In genomic region chr4:38665846-38666490, GRCh38 we compare ENCODE assay signal across 8 cellular contexts. TPM values are rescaled to one million over a fixed set of nuclear protein-coding genes. Genes with fewer than 3 reads are reported as not detected.
DNase-seq lines count a peak whose midpoint lies in the region; ATAC-seq and TF ChIP-seq lines count a peak whose summit lies in the region.

No MANE protein-coding gene starts in this region.

- H3K27me3 ChIP-seq in lower lobe of right lung (ENCODE audit: low read depth) = no peaks in the 10 kb centered on the region
- H3K27me3 ChIP-seq in tibial nerve = no peaks in the 10 kb centered on the region

- H3K4me3 ChIP-seq in lower lobe of right lung (peak overlapping the region; percentile 87), tibial nerve (peak overlapping the region; percentile 1 to 98 (median 74))

- WGBS in tibial nerve, 2 donors = 19 to 20% methylated on average over 5 of the region's 5 CpGs

- TF ChIP-seq EP300 in tibial nerve (IDR thresholded peaks at IDR 0.05) = no peak

- peaks cover 71% of the 10 kb centered on the region for H3K4me1 Mint-ChIP-seq in activated T-cell treated with anti-CD3 and anti-CD28 coated beads, Interleukin-2, amount 50 U/mL, for 24 hours (ENCODE audit: low read depth)
- H3K4me1 Mint-ChIP-seq in brain = peaks cover 72% of the 10 kb centered on the region

- ATAC-seq in lower lobe of right lung = no peak

- no peak for TF ChIP-seq POLR2A in tibial nerve (IDR thresholded peaks at IDR 0.05)

- H3K36me3 ChIP-seq in lower lobe of right lung (no peaks in the 10 kb centered on the region), tibial nerve (no peaks in the 10 kb centered on the region)

- H3K9me3 ChIP-seq in lower lobe of right lung (no peaks in the 10 kb centered on the region), tibial nerve (no peaks in the 10 kb centered on the region)

- DNase-seq in activated T-cell treated with anti-CD3 and anti-CD28 coated beads, Interleukin-2, amount 50 U/mL, for 24 hours = no peak
- no peak for DNase-seq in activated T-cell treated with anti-CD3 and anti-CD28 coated beads, Interleukin-2, amount 50 U/mL, for 1 hour
- no peak for DNase-seq in lower lobe of right lung
- DNase-seq in tibial nerve (ENCODE audit: low spot score in 2 of 2) = no peak
- DNase-seq in GOT3 (lab: John Stamatoyannopoulos, UW) = no peak
- no peak for DNase-seq in GM03348 (ENCODE audit: low spot score)
- no peak for DNase-seq in activated CD4-positive, alpha-beta T cell treated with anti-CD3 and anti-CD28 coated beads for 48 hours

- H3K27me3 Mint-ChIP-seq in activated T-cell treated with anti-CD3 and anti-CD28 coated beads, Interleukin-2, amount 50 U/mL, for 24 hours = no peaks in the 10 kb centered on the region
- peaks cover 10% of the 10 kb centered on the region for H3K27me3 Mint-ChIP-seq in brain

- H3K36me3 Mint-ChIP-seq in activated T-cell treated with anti-CD3 and anti-CD28 coated beads, Interleukin-2, amount 50 U/mL, for 24 hours (ENCODE audit: low read depth) = peaks cover 3% of the 10 kb centered on the region
- peaks cover 5% of the 10 kb centered on the region for H3K36me3 Mint-ChIP-seq in brain

- peak overlapping the region; percentile 100 for H3K27ac ChIP-seq in lower lobe of right lung
- peak overlapping the region; percentile 82 to 99 (median 96) for H3K27ac ChIP-seq in tibial nerve

- H3K27ac Mint-ChIP-seq in activated T-cell treated with anti-CD3 and anti-CD28 coated beads, Interleukin-2, amount 50 U/mL, for 24 hours = peak overlapping the region; percentile 59
- H3K27ac Mint-ChIP-seq in brain = peak overlapping the region; percentile 97 to 100 (median 98)

- H3K4me3 Mint-ChIP-seq in activated T-cell treated with anti-CD3 and anti-CD28 coated beads, Interleukin-2, amount 50 U/mL, for 24 hours = peak overlapping the region; percentile 86
- H3K4me3 Mint-ChIP-seq in brain = peak overlapping the region; percentile 93 to 100 (median 96)

- peaks cover 59% of the 10 kb centered on the region for H3K4me1 ChIP-seq in lower lobe of right lung
- peaks cover 4 to 64% (median 44%) of the 10 kb centered on the region in 4 donors for H3K4me1 ChIP-seq in tibial nerve

- H3K9me3 Mint-ChIP-seq in activated T-cell treated with anti-CD3 and anti-CD28 coated beads, Interleukin-2, amount 50 U/mL, for 24 hours = peaks cover under 1% of the 10 kb centered on the region
- peaks cover 0 to 4% (median 0%) of the 10 kb centered on the region in 5 experiments for H3K9me3 Mint-ChIP-seq in brain

- intact Hi-C loops in lower lobe of right lung (cut with DNase I) = loop anchor here (5.0 kb wide), 1 partner anchor 349 kb away; no protein-coding TSS in a partner anchor

- TF ChIP-seq CTCF in brain (conservative IDR thresholded peaks at IDR 0.05) (no peak), lower lobe of right lung (IDR thresholded peaks at IDR 0.05) (no peak), tibial nerve (IDR thresholded peaks at IDR 0.05) (no peak)

RNA-seq across cellular contexts. Expression of gene KLF3, which starts 2.0 kb away (rescaled TPM):
- 16.5 TPM for polyA plus RNA-seq in brain (ENCODE audit: insufficient read depth, low read depth, low replicate concordance)
- total RNA-seq in lower lobe of right lung (58.0 TPM), tibial nerve (10 to 100 TPM; 36.3 to 70.1 (median 38.4) TPM)
